24 cellular contexts compared by ENCODE assay signal in genomic region chr10:86113044-86113443, GRCh38.
"Had no signal": no experiment of that assay in that cellular context is flagged by ENCODE, and none has a peak within 500 bp of the region (broad histone marks: within the 10 kb centered on the region; RNA-seq: fewer than 3 reads in every experiment).

No MANE protein-coding gene starts in this region.

- H2AFZ ChIP-seq: PC-9 had no signal

- H3K27me3 Mint-ChIP-seq: activated naive CD4-positive, alpha-beta T cell treated with anti-CD3 and anti-CD28 coated beads, Interleukin-2, amount 10 ng/mL, durations not matched to agents 7 days and 5 days; activated naive CD8-positive, alpha-beta T cell treated with anti-CD3 and anti-CD28 coated beads for 36 hours; T-helper 17 cell had no signal

- H3K27me3 ChIP-seq: brain microvascular endothelial cell, cardiac muscle cell had no signal

- H3K36me3 ChIP-seq: brain microvascular endothelial cell, cardiac muscle cell had no signal

- H3K4me3 ChIP-seq: cardiac muscle cell, K562, PC-9 had no signal

- H3K27ac ChIP-seq: brain microvascular endothelial cell, cardiac muscle cell, PC-9 had no signal

- FAIRE-seq: K562 had no signal

- H3K36me3 Mint-ChIP-seq: activated naive CD4-positive, alpha-beta T cell treated with anti-CD3 and anti-CD28 coated beads, Interleukin-2, amount 10 ng/mL, durations not matched to agents 7 days and 5 days; activated naive CD8-positive, alpha-beta T cell treated with anti-CD3 and anti-CD28 coated beads for 36 hours; WTC11 had no signal

- ATAC-seq: activated CD8-positive, alpha-beta T cell treated with anti-CD3 and anti-CD28 coated beads, Interleukin-2, amount 10 ng/mL, durations not matched to agents 7 days and 5 days; activated T-cell treated with anti-CD3 and anti-CD28 coated beads, Interleukin-2, amount 50 U/mL, for 4 hours; K562; T-helper 17 cell; WTC11 had no signal

- H3K9me3 Mint-ChIP-seq: activated naive CD4-positive, alpha-beta T cell treated with anti-CD3 and anti-CD28 coated beads, Interleukin-2, amount 10 ng/mL, durations not matched to agents 7 days and 5 days; activated naive CD8-positive, alpha-beta T cell treated with anti-CD3 and anti-CD28 coated beads for 36 hours; activated T-cell treated with anti-CD3 and anti-CD28 coated beads, Interleukin-2, amount 50 U/mL, for 4 hours; WTC11 had no signal

- H3K4me3 Mint-ChIP-seq: activated CD8-positive, alpha-beta T cell treated with anti-CD3 and anti-CD28 coated beads, Interleukin-2, amount 10 ng/mL, durations not matched to agents 7 days and 5 days; activated naive CD4-positive, alpha-beta T cell treated with anti-CD3 and anti-CD28 coated beads, Interleukin-2, amount 10 ng/mL, durations not matched to agents 7 days and 5 days; activated naive CD8-positive, alpha-beta T cell treated with anti-CD3 and anti-CD28 coated beads for 36 hours; activated T-cell treated with anti-CD3 and anti-CD28 coated beads, Interleukin-2, amount 50 U/mL, for 4 hours; T-helper 17 cell; WTC11 had no signal

- H3K27ac Mint-ChIP-seq: activated CD8-positive, alpha-beta T cell treated with anti-CD3 and anti-CD28 coated beads, Interleukin-2, amount 10 ng/mL, durations not matched to agents 7 days and 5 days; activated naive CD4-positive, alpha-beta T cell treated with anti-CD3 and anti-CD28 coated beads, Interleukin-2, amount 10 ng/mL, durations not matched to agents 7 days and 5 days; activated naive CD8-positive, alpha-beta T cell treated with anti-CD3 and anti-CD28 coated beads for 36 hours; WTC11 had no signal

- H3K4me1 Mint-ChIP-seq: activated naive CD4-positive, alpha-beta T cell treated with anti-CD3 and anti-CD28 coated beads, Interleukin-2, amount 10 ng/mL, durations not matched to agents 7 days and 5 days; activated naive CD8-positive, alpha-beta T cell treated with anti-CD3 and anti-CD28 coated beads for 36 hours; T-helper 17 cell; WTC11 had no signal

- H3K4me2 ChIP-seq: PC-9 had no signal

- DNase-seq: activated CD4-positive, alpha-beta T cell treated with anti-CD3 and anti-CD28 coated beads for 48 hours; activated CD4-positive, alpha-beta T cell treated with anti-CD3 and anti-CD28 coated beads, Interleukin-2, amount 50 U/mL, for 4 hours; activated CD4-positive, CD25-positive, alpha-beta regulatory T cell treated with anti-CD3 and anti-CD28 coated beads, Interleukin-2, amount 50 U/mL, for 72 hours; activated CD8-positive, alpha-beta T cell treated with anti-CD3 and anti-CD28 coated beads, Interleukin-2, amount 10 ng/mL, durations not matched to agents 7 days and 5 days; activated gamma-delta T cell treated with Interleukin-2 at 50 U/mL for 16 hours; activated naive CD4-positive, alpha-beta T cell treated with anti-CD3 and anti-CD28 coated beads, Interleukin-2, amount 10 ng/mL, durations not matched to agents 7 days and 5 days; activated naive CD8-positive, alpha-beta T cell treated with anti-CD3 and anti-CD28 coated beads for 36 hours; activated T-cell treated with anti-CD3 and anti-CD28 coated beads, Interleukin-2, amount 50 U/mL, for 4 hours; brain microvascular endothelial cell; cerebellar nuclear complex; Kasumi-1; NCI-H1092 treated with DMSO at 0.1 percent for 48 hours; NCI-H1417 treated with DMSO at 0.1 percent for 48 hours; NCI-H1694; NCI-H2029 treated with DMSO at 0.1 percent for 48 hours; NCI-H510A treated with DMSO at 0.1 percent for 48 hours; NCI-H69; PC-9; SIG-M5; T-helper 17 cell; T-helper 9 cell had no signal
